ENCODE assay signal across 8 cellular contexts in the genomic region with DNA sequence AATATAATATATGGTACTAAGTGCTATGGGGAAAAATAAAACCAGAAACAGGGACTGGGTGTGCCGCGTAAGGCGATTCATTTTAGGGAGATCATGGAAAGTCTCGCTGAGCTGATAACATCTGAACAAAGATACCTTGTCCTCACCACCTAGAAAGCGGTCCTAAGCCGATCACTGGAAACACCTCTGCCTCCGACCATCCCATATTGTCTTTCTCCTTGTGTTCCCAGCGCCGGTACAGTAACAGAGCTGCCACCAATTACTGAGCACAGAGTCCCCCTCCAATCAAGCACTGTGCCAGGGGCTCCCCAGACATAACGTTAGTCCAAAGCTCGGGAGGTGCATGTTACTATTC. TPM values are rescaled to one million over a fixed set of nuclear protein-coding genes. Genes with fewer than 3 reads are reported as not detected.
DNase-seq lines count a peak whose midpoint lies in the region; ATAC-seq and TF ChIP-seq lines count a peak whose summit lies in the region.

No MANE protein-coding gene starts in this region.

- peak overlapping the region; percentile 67 for H3K4me3 Mint-ChIP-seq in activated CD8-positive, alpha-beta T cell treated with anti-CD3 and anti-CD28 coated beads, Interleukin-2, amount 10 ng/mL, durations not matched to agents 7 days and 5 days

- H3K4me1 ChIP-seq in iPS-18a (ENCODE audit: control insufficient read depth, low read depth, low read length): peaks cover 4% of the 10 kb centered on the region

- H3K27me3 Mint-ChIP-seq in activated CD8-positive, alpha-beta T cell treated with anti-CD3 and anti-CD28 coated beads, Interleukin-2, amount 10 ng/mL, durations not matched to agents 7 days and 5 days (ENCODE audit: low read depth): peaks cover 46% of the 10 kb centered on the region

- H3K27me3 ChIP-seq in iPS-18a (ENCODE audit: control insufficient read depth, insufficient read depth, low read length): no peaks in the 10 kb centered on the region

- no peaks in the 10 kb centered on the region for H3K9me3 Mint-ChIP-seq in activated CD8-positive, alpha-beta T cell treated with anti-CD3 and anti-CD28 coated beads, Interleukin-2, amount 10 ng/mL, durations not matched to agents 7 days and 5 days (ENCODE audit: insufficient read depth)

- POLR2A ChIA-PET in activated CD8-positive, alpha-beta T cell treated with anti-CD3 and anti-CD28 coated beads, Interleukin-2, amount 10 ng/mL, durations not matched to agents 7 days and 5 days (lab: Charles Lee): interaction anchor here (2.6 kb wide), 1 partner anchor 33 kb away, joined by 7 read pairs; a partner anchor contains a TSS

- H3K27ac ChIP-seq in iPS-18a (ENCODE audit: low read length): peak overlapping the region; percentile 15

- peak; percentile 21 for ATAC-seq in HG02943 (IDR thresholded peaks at IDR 0.05; ENCODE audit: low read depth, unreplicated experiment)
- no peak for ATAC-seq in activated CD8-positive, alpha-beta T cell treated with anti-CD3 and anti-CD28 coated beads, Interleukin-2, amount 10 ng/mL, durations not matched to agents 7 days and 5 days
- peak; percentile 14 for ATAC-seq in stimulated activated naive CD8-positive, alpha-beta T cell treated with anti-CD3 and anti-CD28 coated beads, Interleukin-15, Interleukin-2, amounts not matched to agents 100 U/mL and 50 U/mL, for 24 hours

- H3K27ac Mint-ChIP-seq in activated CD8-positive, alpha-beta T cell treated with anti-CD3 and anti-CD28 coated beads, Interleukin-2, amount 10 ng/mL, durations not matched to agents 7 days and 5 days: no peak overlapping the region

- peak overlapping the region; percentile 90 for H3K9ac ChIP-seq in iPS-18a (ENCODE audit: low read length)

- H3K4me1 Mint-ChIP-seq in activated CD8-positive, alpha-beta T cell treated with anti-CD3 and anti-CD28 coated beads, Interleukin-2, amount 10 ng/mL, durations not matched to agents 7 days and 5 days (ENCODE audit: low read depth): peaks cover 5% of the 10 kb centered on the region

- H3K36me3 ChIP-seq in iPS-18a (ENCODE audit: control insufficient read depth, low read depth, low read length): no peaks in the 10 kb centered on the region

- no peak for TF ChIP-seq CTCF in GM12875 (IDR thresholded peaks at IDR 0.05; ENCODE audit: borderline replicate concordance, insufficient read depth, low read depth, low read length)

- H3K36me3 Mint-ChIP-seq in activated CD8-positive, alpha-beta T cell treated with anti-CD3 and anti-CD28 coated beads, Interleukin-2, amount 10 ng/mL, durations not matched to agents 7 days and 5 days (ENCODE audit: low read depth): no peaks in the 10 kb centered on the region

- DNase-seq in activated CD8-positive, alpha-beta T cell treated with anti-CD3 and anti-CD28 coated beads, Interleukin-2, amount 10 ng/mL, durations not matched to agents 7 days and 5 days: no peak
- no peak for DNase-seq in stimulated activated naive CD8-positive, alpha-beta T cell treated with anti-CD3 and anti-CD28 coated beads, Interleukin-15, Interleukin-2, amounts not matched to agents 100 U/mL and 50 U/mL, for 24 hours
- DNase-seq in EL: no peak
- DNase-seq in germinal center (ENCODE audit: low spot score): no peak
- no peak for DNase-seq in effector CD8-positive, alpha-beta T cell (lab: John Stamatoyannopoulos, UW)

- CTCF ChIA-PET in activated CD8-positive, alpha-beta T cell treated with anti-CD3 and anti-CD28 coated beads, Interleukin-2, amount 10 ng/mL, durations not matched to agents 7 days and 5 days (lab: Charles Lee): interaction anchor here (0.6 to 3.1 kb wide), 2 partner anchors 14 to 198 kb away, joined by 3 to 11 read pairs; no protein-coding TSS in a partner anchor

- H3K9me3 ChIP-seq in iPS-18a (ENCODE audit: control insufficient read depth, low read depth, low read length): no peaks in the 10 kb centered on the region

- H3K4me3 ChIP-seq in GM12875 (ENCODE audit: low read depth, low read length) (peak overlapping the region; percentile 82), iPS-18a (ENCODE audit: low read length) (peak overlapping the region; percentile 84)

RNA-seq across cellular contexts. Expression of a gene that starts 0.7 kb away (rescaled TPM):
- total RNA-seq in activated CD8-positive, alpha-beta T cell treated with anti-CD3 and anti-CD28 coated beads, Interleukin-2, amount 10 ng/mL, durations not matched to agents 7 days and 5 days: under 1 TPM; 0.50 to 0.71 TPM

RNA-seq across cellular contexts. Expression of a gene that starts 33.1 kb away (rescaled TPM):
- 10 to 100 TPM; 26.1 to 28.6 TPM for total RNA-seq in activated CD8-positive, alpha-beta T cell treated with anti-CD3 and anti-CD28 coated beads, Interleukin-2, amount 10 ng/mL, durations not matched to agents 7 days and 5 days
